Comparison of ENCODE assay signal across 1 cellular context in genomic region chr1:18989956-18990355, GRCh38.
TF ChIP-seq lines count a peak whose summit lies in the region.

No MANE protein-coding gene starts in this region.

TF ChIP-seq in HepG2, 621 proteins besides CTCF, POLR2A, EP300 and RAD21:
- TF ChIP-seq SOX5 (CRISPR knock-in tag; IDR thresholded peaks at IDR 0.05; ENCODE audit: borderline replicate concordance) (no peak), ZZZ3 (CRISPR knock-in tag; IDR thresholded peaks at IDR 0.05; ENCODE audit: borderline replicate concordance) (no peak), ZNF687 (CRISPR knock-in tag; IDR thresholded peaks at IDR 0.05) (peak; percentile 9; the same call in 1 of the 2 replicates)
